8 cellular contexts compared by ENCODE assay signal in genomic region chr2:20661028-20661980, GRCh38. TPM values are rescaled to one million over a fixed set of nuclear protein-coding genes. Genes with fewer than 3 reads are reported as not detected.
A peak's percentile ranks its signal among the peaks of the same experiment; 100 is the strongest.
DNase-seq lines count a peak whose midpoint lies in the region; ATAC-seq, FAIRE-seq and TF ChIP-seq lines count a peak whose summit lies in the region.

No MANE protein-coding gene starts in this region.

- TF ChIP-seq EP300 in A549 (IDR thresholded peaks at IDR 0.05), result no peak

- in situ Hi-C loops in GM13976 (cut with MboI; ENCODE audit: low sequenced_read_pairs, unreplicated experiment), result loop anchor here (10.0 kb wide), 1 partner anchor 303 kb away; no protein-coding TSS in a partner anchor

- CTCF ChIA-PET in A549 (lab: Yijun Ruan, JAX), result interaction anchor here (0.5 to 10.0 kb wide), 124 partner anchors 10 to 643 kb away, joined by 3 to 352 read pairs (median 4); partner anchors contain the start of genes APOB, HS1BP3, LDAH and RHOB

- POLR2A ChIA-PET in A549 (lab: Yijun Ruan, JAX), result interaction anchor here (0.7 to 1.3 kb wide), 4 partner anchors 10 to 302 kb away, joined by 3 to 7 read pairs (median 4); partner anchors contain the start of gene HS1BP3

- H3K4me2 ChIP-seq in A549, result no peak overlapping the region

- 20% methylated on average over 7 of the region's 9 CpGs for WGBS in A549 (ENCODE audit: missing lambda C conversion rate)

- FAIRE-seq in A549 (lab: Jason Lieb, UNC), result peak; percentile 99

- no peaks in the 10 kb centered on the region for H3K9me3 ChIP-seq in A549

- peak; percentile 97 to 99 for TF ChIP-seq RAD21 in A549 (conservative IDR thresholded peaks at IDR 0.05 in 1 of 2, IDR thresholded peaks at IDR 0.05 in 1 of 2)

- ATAC-seq in A549 (peak; percentile 57 to 79), HG02885 (IDR thresholded peaks at IDR 0.05; ENCODE audit: poor library complexity, unreplicated experiment) (peak; percentile 68)

- TF ChIP-seq POLR2A in A549 (IDR thresholded peaks at IDR 0.05; ENCODE audit: low read length), result no peak

- no peak overlapping the region for H3K4me3 ChIP-seq in A549

- peaks cover 13% of the 10 kb centered on the region; the same call in 2 of the 3 replicates for H3K4me1 ChIP-seq in A549

- no peak overlapping the region for H3K27ac ChIP-seq in A549

- TF ChIP-seq CTCF in A549 (IDR thresholded peaks at IDR 0.05) (peak; percentile 97), GM13976 (IDR thresholded peaks at IDR 0.05; ENCODE audit: borderline replicate concordance, control extremely low read depth, extremely low read depth, insufficient read depth, missing control alignments) (peak; percentile 93)

- peak; percentile 83 to 86 for DNase-seq in A549 (ENCODE audit: low read depth in 1 of 2, low spot score in 1 of 2)
- DNase-seq in GM13976 (ENCODE audit: low spot score), result peak; percentile 84
- peak; percentile 13 for DNase-seq in NCI-H2107 (lab: John Stamatoyannopoulos, UW)
- DNase-seq in activated CD4-positive, CD25-positive, alpha-beta regulatory T cell treated with anti-CD3 and anti-CD28 coated beads, Interleukin-2, amount 50 U/mL, for 16 hours (ENCODE audit: low read depth, low spot score), result peak; percentile 34
- peak; percentile 78 for DNase-seq in cerebellum (ENCODE audit: low spot score)
- peak; percentile 81 for DNase-seq in kidney tubule cell (ENCODE audit: low spot score)
- DNase-seq in stimulated activated CD4-positive, alpha-beta T cell treated with anti-CD3 and anti-CD28 coated beads, Interleukin-4, amount 100 ng/mL, for 48 hours (ENCODE audit: low read depth in 2 of 2), result peak; percentile 47 to 51

TF ChIP-seq in A549, 52 proteins besides CTCF, POLR2A, EP300 and RAD21:
- TF ChIP-seq EHF (CRISPR knock-in tag; IDR thresholded peaks at IDR 0.05), result no peak
- no peak for TF ChIP-seq BCL3 (IDR thresholded peaks at IDR 0.05)
- TF ChIP-seq CHD4 (IDR thresholded peaks at IDR 0.05; ENCODE audit: borderline replicate concordance), result peak; percentile 92; the same call in 1 of the 2 replicates
- peak; percentile 95 for TF ChIP-seq SMC3 (IDR thresholded peaks at IDR 0.05)
- TF ChIP-seq RNF2 (IDR thresholded peaks at IDR 0.05; ENCODE audit: borderline replicate concordance, low read depth), result no peak
- no peak for TF ChIP-seq PHF8 (IDR thresholded peaks at IDR 0.05; ENCODE audit: borderline replicate concordance, low read depth)

RNA-seq across cellular contexts. Expression of gene GDF7, which starts 5.6 kb away (rescaled TPM):
- polyA plus RNA-seq in A549 (2011; rRNA removed) (0.05 and 0.09 TPM in 2 replicates), A549 (2017; fragmentation: RNase III; extraction: RNeasy Plus Mini Kit Qiagen cat#74134 plus additional on column Dnase treatment) (0.03 TPM in 3 replicates)
- polyA plus RNA-seq in A549 (2012; cell fraction: cytosol; rRNA removed), result 0.01 and 0.04 TPM in 2 replicates
- polyA plus RNA-seq in A549 (2012; cell fraction: nucleus; rRNA removed), result 0.02 and 0.07 TPM in 2 replicates
- polyA minus RNA-seq in A549 (2011; rRNA and poly(A)+ RNA removed), result 0.17 and 0.19 TPM in 2 replicates
- total RNA-seq in cerebellum, result 0.45 TPM

RNA-seq across cellular contexts. Expression of gene HS1BP3, which starts 10.4 kb away (rescaled TPM):
- 12.4 and 13.8 TPM in 2 replicates for polyA plus RNA-seq in A549 (2011; rRNA removed)
- 19.3 and 23.8 TPM in 2 replicates for polyA plus RNA-seq in A549 (2012; cell fraction: cytosol; rRNA removed)
- 35.4 and 36.6 TPM in 2 replicates for polyA plus RNA-seq in A549 (2012; cell fraction: nucleus; rRNA removed)
- polyA plus RNA-seq in A549 (2017; fragmentation: RNase III; extraction: RNeasy Plus Mini Kit Qiagen cat#74134 plus additional on column Dnase treatment), result 17.7 to 23.5 TPM (median 20.5 TPM) in 3 replicates
- 17.5 and 21.2 TPM in 2 replicates for polyA minus RNA-seq in A549 (2011; rRNA and poly(A)+ RNA removed)
- 10.0 TPM for total RNA-seq in cerebellum

Comparison
In these comparisons a context has a peak if more than half of its experiments do, and no peak if none do; other contexts are left out.
1. DNase-seq: peak in every context shown above with its lines; median percentile 84 in A549; 84 in GM13976; 81 in kidney tubule cell; 78 in cerebellum; 49 in stimulated activated CD4-positive, alpha-beta T cell treated with anti-CD3 and anti-CD28 coated beads, Interleukin-4, amount 100 ng/mL, for 48 hours; 34 in activated CD4-positive, CD25-positive, alpha-beta regulatory T cell treated with anti-CD3 and anti-CD28 coated beads, Interleukin-2, amount 50 U/mL, for 16 hours; 13 in NCI-H2107.